ENCODE assay signal across 8 cellular contexts in the genomic region with DNA sequence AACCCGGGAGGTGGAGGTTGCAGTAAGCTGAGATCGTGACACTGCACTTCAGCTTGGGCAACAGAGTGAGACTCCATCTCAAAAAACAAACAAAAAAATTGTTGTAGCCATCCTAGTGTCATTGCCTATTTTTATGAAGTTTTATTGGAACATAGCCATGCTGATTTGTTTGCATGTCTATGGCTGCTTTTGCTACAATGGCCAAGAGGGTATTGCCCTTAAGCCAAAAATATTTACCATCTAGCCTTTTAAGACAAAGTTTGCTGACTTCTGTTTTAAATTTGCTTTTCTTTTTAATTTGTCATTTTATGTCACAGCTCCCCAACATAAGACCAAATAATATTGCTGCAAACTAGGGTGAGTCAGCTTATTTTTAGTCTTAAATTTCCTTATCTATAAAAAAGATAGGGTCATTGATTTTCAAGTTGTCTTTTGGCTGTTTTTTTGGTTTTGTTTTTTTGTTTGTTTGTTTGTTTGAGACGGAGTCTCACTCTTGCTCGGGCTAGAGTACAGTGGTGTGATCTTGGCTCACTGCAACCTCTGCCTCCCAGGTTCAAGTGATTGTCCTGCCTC.
"Had no signal": no experiment of that assay in that cellular context is flagged by ENCODE, and none has a peak within 500 bp of the region (broad histone marks: within the 10 kb centered on the region; RNA-seq: fewer than 3 reads in every experiment).

No MANE protein-coding gene starts in this region.

- H3K4me3 ChIP-seq: GM23248 had no signal

- FAIRE-seq: H1, H54 had no signal

- H3K9ac ChIP-seq: GM23248 had no signal

- DNase-seq: GM23248, H9, HCEC 1CT, Kasumi-1, KG1 had no signal

- H3K27ac ChIP-seq: GM23248, HL-60 had no signal

- H2AFZ ChIP-seq: GM23248 had no signal
